In the genomic region with DNA sequence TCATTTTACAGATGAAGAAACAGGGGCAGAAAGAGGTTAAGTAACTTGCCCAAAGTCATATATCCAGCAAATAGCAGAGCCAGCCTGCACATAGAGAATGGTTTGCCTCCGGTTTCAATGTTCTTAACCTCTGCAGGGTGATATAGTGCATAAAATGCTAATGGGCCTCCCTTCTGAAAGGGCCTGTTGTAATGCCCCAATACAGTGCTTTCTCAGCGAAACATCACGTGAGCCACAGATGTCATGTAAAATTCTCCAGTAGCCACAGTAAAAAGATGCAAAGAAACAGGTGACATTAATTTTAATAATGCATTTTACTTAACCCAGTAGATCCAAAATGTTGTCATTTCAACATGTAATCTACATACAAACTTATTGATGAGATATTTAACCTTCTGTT, we compare ENCODE assay signal across 19 cellular contexts. TPM values are rescaled to one million over a fixed set of nuclear protein-coding genes. Genes with fewer than 3 reads are reported as not detected.
A peak's percentile ranks its signal among the peaks of the same experiment; 100 is the strongest.
DNase-seq lines count a peak whose midpoint lies in the region; ATAC-seq lines count a peak whose summit lies in the region.
"Had no signal": no experiment of that assay in that cellular context is flagged by ENCODE, and none has a peak within 500 bp of the region (broad histone marks: within the 10 kb centered on the region; RNA-seq: fewer than 3 reads in every experiment).

No MANE protein-coding gene starts in this region.

- H3K27me3 ChIP-seq in aorta (ENCODE audit: control insufficient read depth in 1 of 2, insufficient read depth in 2 of 2, low read length in 1 of 2): no peaks in the 10 kb centered on the region

- no peaks in the 10 kb centered on the region for H3K4me1 Mint-ChIP-seq in activated T-cell treated with anti-CD3 and anti-CD28 coated beads, Interleukin-2, amount 50 U/mL, for 72 hours (ENCODE audit: low read depth)

- H3K27ac ChIP-seq in substantia nigra (ENCODE audit: low read depth, low read length, poor library complexity, severe bottlenecking) (peak overlapping the region; percentile 36), aorta (ENCODE audit: low read depth in 1 of 2, low read length in 2 of 2) (no peak overlapping the region)
- H3K27ac ChIP-seq: C4-2B, GM23248 had no signal

- peaks cover 3% of the 10 kb centered on the region for H3K9me3 ChIP-seq in aorta (ENCODE audit: control insufficient read depth, low read length)
- H3K9me3 ChIP-seq: HAP-1 had no signal

- H3K4me3 Mint-ChIP-seq in activated T-cell treated with anti-CD3 and anti-CD28 coated beads, Interleukin-2, amount 50 U/mL, for 72 hours: no peak overlapping the region
- H3K4me3 Mint-ChIP-seq: CD4-positive, alpha-beta T cell had no signal

- WGBS in aorta, 2 donors: 74 to 81% methylated on average over 3 of the region's 3 CpGs

- H3K9me3 Mint-ChIP-seq in activated T-cell treated with anti-CD3 and anti-CD28 coated beads, Interleukin-2, amount 50 U/mL, for 72 hours: no peaks in the 10 kb centered on the region
- H3K9me3 Mint-ChIP-seq: CD4-positive, alpha-beta T cell had no signal

- DNase-seq in COLO829 (ENCODE audit: low spot score) (peak; percentile 96), foreskin melanocyte (peak; percentile 42), medulla oblongata (ENCODE audit: extremely low spot score) (peak; percentile 80), substantia nigra (lab: John Stamatoyannopoulos, UW) (peak in 25 of 49 donors; percentile 1 to 66 (median 10)), aorta (no peak)
- no peak for DNase-seq in activated T-cell treated with anti-CD3 and anti-CD28 coated beads, Interleukin-2, amount 50 U/mL, for 72 hours
- DNase-seq: ACHN; CD4-positive, alpha-beta T cell; DMS153; DMS79; GDM1; GM23248; IMR-90 had no signal

- H3K4me1 ChIP-seq in aorta (ENCODE audit: control insufficient read depth in 1 of 2, insufficient read depth in 2 of 2, low read length in 2 of 2): no peaks in the 10 kb centered on the region
- H3K4me1 ChIP-seq: HAP-1 had no signal

- H3K27me3 Mint-ChIP-seq in activated T-cell treated with anti-CD3 and anti-CD28 coated beads, Interleukin-2, amount 50 U/mL, for 72 hours (ENCODE audit: low read depth): no peaks in the 10 kb centered on the region
- H3K27me3 Mint-ChIP-seq: CD4-positive, alpha-beta T cell had no signal

- H3K36me3 Mint-ChIP-seq in activated T-cell treated with anti-CD3 and anti-CD28 coated beads, Interleukin-2, amount 50 U/mL, for 72 hours (ENCODE audit: insufficient read depth in 2 of 2): no peaks in the 10 kb centered on the region

- intact Hi-C loops in aorta (cut with DNase I): no loop called here

- no peak overlapping the region for H3K4me3 ChIP-seq in aorta (ENCODE audit: low read length in 2 of 2)
- H3K4me3 ChIP-seq: GM23248, HAP-1, K562 had no signal

- no peak overlapping the region for H3K27ac Mint-ChIP-seq in activated T-cell treated with anti-CD3 and anti-CD28 coated beads, Interleukin-2, amount 50 U/mL, for 72 hours
- H3K27ac Mint-ChIP-seq: CD4-positive, alpha-beta T cell had no signal

- ATAC-seq in activated T-cell treated with anti-CD3 and anti-CD28 coated beads, Interleukin-2, amount 50 U/mL, for 72 hours (replicated peaks in 1 of 2): no peak
- no peak for ATAC-seq in GM18858 (IDR thresholded peaks at IDR 0.05; ENCODE audit: unreplicated experiment)
- ATAC-seq in aorta (ENCODE audit: low FRiP score): no peak
- no peak for ATAC-seq in GM21367 (IDR thresholded peaks at IDR 0.05; ENCODE audit: unreplicated experiment)
- ATAC-seq: K562 had no signal

- no peaks in the 10 kb centered on the region for H3K36me3 ChIP-seq in aorta (ENCODE audit: control insufficient read depth in 1 of 2, insufficient read depth in 2 of 2, low read length in 1 of 2)
- H3K36me3 ChIP-seq: HAP-1 had no signal

RNA-seq across cellular contexts. Expression of a gene that starts 38.1 kb away (rescaled TPM):
- under 1 TPM; 0.14 to 0.19 TPM for total RNA-seq in activated T-cell treated with anti-CD3 and anti-CD28 coated beads, Interleukin-2, amount 50 U/mL, for 72 hours
- total RNA-seq in aorta: 1 to 10 TPM in 1 of 2 donors, under 1 TPM in 1; 0.58 to 1.2 TPM
- polyA plus RNA-seq in aorta: under 1 TPM in 1 of 2 donors, not detected in 1; 0.59 TPM
- total RNA-seq: GM23248, IMR-90 had no signal
- polyA plus RNA-seq: BJ had no signal

Comparison
In these comparisons a context has a peak if more than half of its experiments do, and no peak if none do; other contexts are left out.
1. DNase-seq: peak in COLO829 (single experiment), foreskin melanocyte (single experiment), medulla oblongata (single experiment) and substantia nigra (25 of 49); none in activated T-cell treated with anti-CD3 and anti-CD28 coated beads, Interleukin-2, amount 50 U/mL, for 72 hours (0 of 2) and aorta (0 of 2).